In genomic region chr10:49255883-49256282, GRCh38 we compare ENCODE assay signal across 20 cellular contexts. TPM values are rescaled to one million over a fixed set of nuclear protein-coding genes. Genes with fewer than 3 reads are reported as not detected.
DNase-seq lines count a peak whose midpoint lies in the region; ATAC-seq and FAIRE-seq lines count a peak whose summit lies in the region.
"Had no signal": no experiment of that assay in that cellular context is flagged by ENCODE, and none has a peak within 500 bp of the region (broad histone marks: within the 10 kb centered on the region; RNA-seq: fewer than 3 reads in every experiment).

No MANE protein-coding gene starts in this region.

- DNase-seq in stimulated activated naive CD8-positive, alpha-beta T cell treated with anti-CD3 and anti-CD28 coated beads, Interleukin-15, amount 100 ng/mL, for 72 hours: no peak
- DNase-seq in GM18507 (ENCODE audit: extremely low spot score, insufficient read length, low read depth): no peak
- DNase-seq in natural killer cell treated with Interleukin-12 subunit alpha and Interleukin-12 subunit beta and Interleukin-15 and Interleukin-18, amount 100 ng/mL, for 72 hours (ENCODE audit: low spot score): no peak
- DNase-seq in HPDE6-E6E7 (ENCODE audit: extremely low spot score): no peak
- DNase-seq in activated CD8-positive, alpha-beta memory T cell treated with anti-CD3 and anti-CD28 coated beads, Interleukin-2, amount 50 U/mL, for 48 hours: no peak
- DNase-seq: ACHN, AML-193, COR-L47, DMS 273 treated with DMSO at 0.1 percent for 48 hours, DMS53, DND-41, EL, GM23248 had no signal

- H3K4me3 Mint-ChIP-seq in stimulated activated naive CD8-positive, alpha-beta T cell treated with anti-CD3 and anti-CD28 coated beads, Interleukin-15, Interleukin-2, amounts not matched to agents 100 ng/mL and 50 ng/mL, for 24 hours: no peak overlapping the region
- H3K4me3 Mint-ChIP-seq in stimulated activated naive CD8-positive, alpha-beta T cell treated with anti-CD3 and anti-CD28 coated beads, Interleukin-15, amount 100 ng/mL, for 72 hours: no peak overlapping the region
- no peak overlapping the region for H3K4me3 Mint-ChIP-seq in natural killer cell treated with Interleukin-12 subunit alpha and Interleukin-12 subunit beta and Interleukin-15 and Interleukin-18, amount 100 ng/mL, for 72 hours
- H3K4me3 Mint-ChIP-seq: CD8-positive, alpha-beta memory T cell had no signal

- ATAC-seq in stimulated activated naive CD8-positive, alpha-beta T cell treated with anti-CD3 and anti-CD28 coated beads, Interleukin-15, amount 100 ng/mL, for 72 hours: no peak
- peak; percentile 75 to 81 for ATAC-seq in natural killer cell treated with Interleukin-12 subunit alpha and Interleukin-12 subunit beta and Interleukin-15 and Interleukin-18, amount 100 ng/mL, for 72 hours
- ATAC-seq: GM12878 had no signal

- peaks cover 2% of the 10 kb centered on the region for H3K27me3 Mint-ChIP-seq in stimulated activated naive CD8-positive, alpha-beta T cell treated with anti-CD3 and anti-CD28 coated beads, Interleukin-15, Interleukin-2, amounts not matched to agents 100 ng/mL and 50 ng/mL, for 24 hours
- H3K27me3 Mint-ChIP-seq in stimulated activated naive CD8-positive, alpha-beta T cell treated with anti-CD3 and anti-CD28 coated beads, Interleukin-15, amount 100 ng/mL, for 72 hours: no peaks in the 10 kb centered on the region
- H3K27me3 Mint-ChIP-seq in natural killer cell treated with Interleukin-12 subunit alpha and Interleukin-12 subunit beta and Interleukin-15 and Interleukin-18, amount 100 ng/mL, for 72 hours: no peaks in the 10 kb centered on the region

- H3K9me3 Mint-ChIP-seq in stimulated activated naive CD8-positive, alpha-beta T cell treated with anti-CD3 and anti-CD28 coated beads, Interleukin-15, Interleukin-2, amounts not matched to agents 100 ng/mL and 50 ng/mL, for 24 hours: peaks cover 5% of the 10 kb centered on the region
- no peaks in the 10 kb centered on the region for H3K9me3 Mint-ChIP-seq in stimulated activated naive CD8-positive, alpha-beta T cell treated with anti-CD3 and anti-CD28 coated beads, Interleukin-15, amount 100 ng/mL, for 72 hours
- no peaks in the 10 kb centered on the region for H3K9me3 Mint-ChIP-seq in natural killer cell treated with Interleukin-12 subunit alpha and Interleukin-12 subunit beta and Interleukin-15 and Interleukin-18, amount 100 ng/mL, for 72 hours
- H3K9me3 Mint-ChIP-seq: CD8-positive, alpha-beta memory T cell had no signal

- FAIRE-seq in GM18507 (lab: Jason Lieb, UNC): peak; percentile 26
- FAIRE-seq: A204.1, GM12878 had no signal

- no peaks in the 10 kb centered on the region for H3K36me3 Mint-ChIP-seq in stimulated activated naive CD8-positive, alpha-beta T cell treated with anti-CD3 and anti-CD28 coated beads, Interleukin-15, Interleukin-2, amounts not matched to agents 100 ng/mL and 50 ng/mL, for 24 hours (ENCODE audit: low read depth)
- no peaks in the 10 kb centered on the region for H3K36me3 Mint-ChIP-seq in natural killer cell treated with Interleukin-12 subunit alpha and Interleukin-12 subunit beta and Interleukin-15 and Interleukin-18, amount 100 ng/mL, for 72 hours
- H3K36me3 Mint-ChIP-seq: CD8-positive, alpha-beta memory T cell had no signal

- no peaks in the 10 kb centered on the region for H3K4me1 Mint-ChIP-seq in stimulated activated naive CD8-positive, alpha-beta T cell treated with anti-CD3 and anti-CD28 coated beads, Interleukin-15, Interleukin-2, amounts not matched to agents 100 ng/mL and 50 ng/mL, for 24 hours (ENCODE audit: low read depth)
- H3K4me1 Mint-ChIP-seq in stimulated activated naive CD8-positive, alpha-beta T cell treated with anti-CD3 and anti-CD28 coated beads, Interleukin-15, amount 100 ng/mL, for 72 hours: no peaks in the 10 kb centered on the region
- peaks cover 8% of the 10 kb centered on the region in 2 donors for H3K4me1 Mint-ChIP-seq in natural killer cell treated with Interleukin-12 subunit alpha and Interleukin-12 subunit beta and Interleukin-15 and Interleukin-18, amount 100 ng/mL, for 72 hours (ENCODE audit: low read depth in 2 of 2)
- H3K4me1 Mint-ChIP-seq: CD8-positive, alpha-beta memory T cell had no signal

- peak overlapping the region; percentile 10 for H3K27ac Mint-ChIP-seq in stimulated activated naive CD8-positive, alpha-beta T cell treated with anti-CD3 and anti-CD28 coated beads, Interleukin-15, Interleukin-2, amounts not matched to agents 100 ng/mL and 50 ng/mL, for 24 hours
- H3K27ac Mint-ChIP-seq in stimulated activated naive CD8-positive, alpha-beta T cell treated with anti-CD3 and anti-CD28 coated beads, Interleukin-15, amount 100 ng/mL, for 72 hours: no peak overlapping the region
- peak overlapping the region in 1 of 2 donors; percentile 6 for H3K27ac Mint-ChIP-seq in natural killer cell treated with Interleukin-12 subunit alpha and Interleukin-12 subunit beta and Interleukin-15 and Interleukin-18, amount 100 ng/mL, for 72 hours

RNA-seq across cellular contexts. Expression of gene C10orf71, which starts 43.1 kb away (rescaled TPM):
- not detected for total RNA-seq in natural killer cell treated with Interleukin-12 subunit alpha and Interleukin-12 subunit beta and Interleukin-15 and Interleukin-18, amount 100 ng/mL, for 72 hours
- total RNA-seq: CD8-positive, alpha-beta memory T cell; G401; GM12878; GM23248; H4; HT1080 had no signal
